In the genomic region with DNA sequence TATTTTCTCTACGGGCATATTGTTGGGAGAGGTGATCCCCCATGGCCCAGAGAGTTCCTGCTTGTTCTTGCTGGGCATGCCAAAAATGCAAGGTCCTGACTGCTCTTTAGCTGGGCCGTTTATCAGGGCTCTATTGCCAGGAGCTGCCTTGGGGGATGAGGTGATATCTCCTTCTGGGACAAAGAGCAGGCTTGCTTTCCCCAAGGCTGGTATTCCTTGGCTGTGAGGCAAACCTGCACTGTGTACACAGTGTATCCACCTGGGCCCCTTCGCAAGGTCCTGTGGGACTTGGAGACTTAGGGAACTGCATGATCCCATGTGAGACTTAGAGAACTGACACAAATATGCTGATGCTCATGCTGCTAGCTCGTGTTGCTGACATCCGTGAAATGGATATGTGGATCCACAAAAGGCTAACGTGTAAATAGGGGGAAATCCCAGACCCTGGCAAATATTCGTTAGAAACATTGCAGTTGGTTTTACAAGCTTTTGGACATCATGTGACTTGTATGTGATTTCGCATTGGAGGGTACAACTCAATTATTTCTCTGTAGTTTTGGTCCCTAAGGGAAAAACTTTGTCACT, we compare ENCODE assay signal across 17 cellular contexts.
"Had no signal": no experiment of that assay in that cellular context is flagged by ENCODE, and none has a peak within 500 bp of the region (broad histone marks: within the 10 kb centered on the region; RNA-seq: fewer than 3 reads in every experiment).

No MANE protein-coding gene starts in this region.

- DNase-seq: activated CD4-positive, alpha-beta T cell treated with anti-CD3 and anti-CD28 coated beads, Interleukin-2, amount 50 U/mL, for 1 hour; activated CD8-positive, alpha-beta memory T cell treated with anti-CD3 and anti-CD28 coated beads for 24 hours; activated naive CD8-positive, alpha-beta T cell treated with anti-CD3 and anti-CD28 coated beads for 36 hours; dermis blood vessel endothelial cell; effector memory CD8-positive, alpha-beta T cell; foreskin keratinocyte; heart right ventricle; mammary epithelial cell; naive B cell; stimulated activated CD4-positive, alpha-beta T cell treated with anti-CD3 and anti-CD28 coated beads, Interleukin-2, amount 100 ng/mL, for 24 hours; SW 1271; tibial artery had no signal

- ATAC-seq: activated CD4-positive, CD25-positive, alpha-beta regulatory T cell treated with anti-CD3 and anti-CD28 coated beads, Interleukin-2, amount 50 U/mL, for 24 hours; effector memory CD8-positive, alpha-beta T cell; foreskin keratinocyte; heart right ventricle; left lobe of liver; sciatic nerve had no signal

- H3K27ac ChIP-seq: breast epithelium, foreskin keratinocyte, heart right ventricle, tibial artery, vagina had no signal

- H3K36me3 Mint-ChIP-seq: activated naive CD8-positive, alpha-beta T cell treated with anti-CD3 and anti-CD28 coated beads for 36 hours had no signal

- H3K4me1 ChIP-seq: breast epithelium, foreskin keratinocyte, heart right ventricle, tibial artery, vagina had no signal

- H3K4me3 Mint-ChIP-seq: activated naive CD8-positive, alpha-beta T cell treated with anti-CD3 and anti-CD28 coated beads for 36 hours; effector memory CD8-positive, alpha-beta T cell; naive B cell had no signal

- H3K9me3 Mint-ChIP-seq: activated naive CD8-positive, alpha-beta T cell treated with anti-CD3 and anti-CD28 coated beads for 36 hours; effector memory CD8-positive, alpha-beta T cell; naive B cell had no signal

- H3K36me3 ChIP-seq: breast epithelium, heart right ventricle, tibial artery, vagina had no signal

- H3K27ac Mint-ChIP-seq: activated naive CD8-positive, alpha-beta T cell treated with anti-CD3 and anti-CD28 coated beads for 36 hours; effector memory CD8-positive, alpha-beta T cell; naive B cell had no signal

- H3K27me3 Mint-ChIP-seq: activated naive CD8-positive, alpha-beta T cell treated with anti-CD3 and anti-CD28 coated beads for 36 hours; effector memory CD8-positive, alpha-beta T cell; naive B cell had no signal

- H3K27me3 ChIP-seq: foreskin keratinocyte, tibial artery, vagina had no signal

- H3K4me1 Mint-ChIP-seq: activated naive CD8-positive, alpha-beta T cell treated with anti-CD3 and anti-CD28 coated beads for 36 hours; naive B cell had no signal

- H3K4me3 ChIP-seq: breast epithelium, heart right ventricle, tibial artery, vagina had no signal

- H3K9me3 ChIP-seq: breast epithelium, heart right ventricle, tibial artery, vagina had no signal
